In genomic region chr10:114767589-114768393, GRCh38 we compare ENCODE assay signal across 1 cellular context.
A peak's percentile ranks its signal among the peaks of the same experiment; 100 is the strongest.
TF ChIP-seq lines count a peak whose summit lies in the region.

No MANE protein-coding gene starts in this region.

TF ChIP-seq in HepG2, 621 proteins besides CTCF, POLR2A, EP300 and RAD21 (continued from another document and continues in another):
- peak; percentile 88 for TF ChIP-seq ZNF281 (CRISPR knock-in tag; IDR thresholded peaks at IDR 0.05; ENCODE audit: borderline replicate concordance)
- TF ChIP-seq RFX5 (IDR thresholded peaks at IDR 0.05; ENCODE audit: low read depth, low read length), result no peak
- peak; percentile 25; the same call in 1 of the 2 replicates for TF ChIP-seq ZNF687 (CRISPR knock-in tag; IDR thresholded peaks at IDR 0.05)
- no peak for TF ChIP-seq JDP2 (CRISPR knock-in tag; IDR thresholded peaks at IDR 0.05; ENCODE audit: borderline replicate concordance)
- TF ChIP-seq HOXA5 (CRISPR knock-in tag; IDR thresholded peaks at IDR 0.05), result no peak
- no peak for TF ChIP-seq ZNF883 (CRISPR knock-in tag; IDR thresholded peaks at IDR 0.05; ENCODE audit: not compliant biosample characterization)
- TF ChIP-seq CSRNP1 (CRISPR knock-in tag; IDR thresholded peaks at IDR 0.05), result no peak
- no peak for TF ChIP-seq NAIF1 (CRISPR knock-in tag; IDR thresholded peaks at IDR 0.05; ENCODE audit: borderline replicate concordance)
- no peak for TF ChIP-seq CHCHD3 (CRISPR knock-in tag; IDR thresholded peaks at IDR 0.05)
- TF ChIP-seq KDM1A (CRISPR knock-in tag; IDR thresholded peaks at IDR 0.05), result no peak
- no peak for TF ChIP-seq TEAD3 (CRISPR knock-in tag; optimal IDR thresholded peaks at IDR 0.05; ENCODE audit: borderline replicate concordance)
- no peak for TF ChIP-seq MTA1 (CRISPR knock-in tag; IDR thresholded peaks at IDR 0.05; ENCODE audit: borderline replicate concordance)
- TF ChIP-seq ZNF460 (CRISPR knock-in tag; IDR thresholded peaks at IDR 0.05; ENCODE audit: borderline replicate concordance), result no peak
- TF ChIP-seq AGO2 (optimal IDR thresholded peaks at IDR 0.05; ENCODE audit: low read depth, low read length), result no peak
- peak; percentile 45 for TF ChIP-seq HNF4A (CRISPR knock-in tag; IDR thresholded peaks at IDR 0.05)
- no peak for TF ChIP-seq NFRKB (IDR thresholded peaks at IDR 0.05)
- TF ChIP-seq ELK4 (CRISPR knock-in tag; IDR thresholded peaks at IDR 0.05; ENCODE audit: borderline replicate concordance), result no peak
- peak; percentile 24; the same call in 1 of the 2 replicates for TF ChIP-seq TFAP4 (IDR thresholded peaks at IDR 0.05; ENCODE audit: borderline replicate concordance, low read depth)
- TF ChIP-seq ZNF792 (CRISPR knock-in tag; IDR thresholded peaks at IDR 0.05), result no peak
- TF ChIP-seq ONECUT2 (CRISPR knock-in tag; IDR thresholded peaks at IDR 0.05), result no peak
- TF ChIP-seq YEATS2 (CRISPR knock-in tag; IDR thresholded peaks at IDR 0.05; ENCODE audit: borderline replicate concordance), result no peak
- no peak for TF ChIP-seq KLF16 (CRISPR knock-in tag; IDR thresholded peaks at IDR 0.05)
- peak; percentile 23; the same call in 1 of the 2 replicates for TF ChIP-seq ARID5B (CRISPR knock-in tag; IDR thresholded peaks at IDR 0.05)
- TF ChIP-seq FOXP1 (IDR thresholded peaks at IDR 0.05), result no peak
- no peak for TF ChIP-seq FOXP1 (CRISPR knock-in tag; IDR thresholded peaks at IDR 0.05)
- TF ChIP-seq ZUFSP (CRISPR knock-in tag; IDR thresholded peaks at IDR 0.05; ENCODE audit: borderline replicate concordance), result no peak
- TF ChIP-seq ZXDC (CRISPR knock-in tag; IDR thresholded peaks at IDR 0.05), result no peak
- peak; percentile 75 for TF ChIP-seq SKIL (CRISPR knock-in tag; IDR thresholded peaks at IDR 0.05; ENCODE audit: borderline replicate concordance)
- no peak for TF ChIP-seq E2F2 (CRISPR knock-in tag; IDR thresholded peaks at IDR 0.05; ENCODE audit: borderline replicate concordance)
- TF ChIP-seq ARID2 (CRISPR knock-in tag; IDR thresholded peaks at IDR 0.05; ENCODE audit: borderline replicate concordance), result no peak
- TF ChIP-seq U2AF1 (optimal IDR thresholded peaks at IDR 0.05; ENCODE audit: low read depth, low read length), result no peak
- TF ChIP-seq ZNF484 (CRISPR knock-in tag; IDR thresholded peaks at IDR 0.05; ENCODE audit: borderline replicate concordance, low read depth), result no peak
